In the genomic region with DNA sequence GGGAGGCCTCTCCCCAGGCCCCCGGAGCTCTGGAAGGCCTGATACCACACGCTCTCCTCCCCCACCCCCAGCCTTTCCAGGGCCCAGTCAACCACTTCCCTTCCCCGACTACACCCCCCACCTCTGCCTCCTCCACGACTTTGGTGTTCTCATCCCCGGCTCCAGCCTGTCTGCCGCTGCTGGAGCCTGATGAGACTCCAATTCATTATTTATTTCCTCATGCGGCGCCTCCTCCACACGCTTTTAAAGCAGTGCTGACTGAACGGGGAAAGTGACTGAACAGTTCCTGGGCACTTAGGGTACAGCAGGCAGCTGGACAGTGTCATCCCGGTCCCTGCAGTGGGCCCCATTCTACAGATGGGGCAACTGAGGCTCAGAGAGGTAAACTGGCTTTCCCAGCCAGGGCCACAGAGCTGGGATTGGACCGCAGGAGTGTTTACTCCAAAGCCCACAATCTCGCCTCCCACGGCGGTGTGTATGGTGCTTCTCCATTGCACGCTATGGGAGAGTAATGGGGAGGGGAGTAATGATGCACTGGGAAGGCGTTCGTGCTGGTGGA, we compare ENCODE assay signal across 9 cellular contexts. TPM values are rescaled to one million over a fixed set of nuclear protein-coding genes. Genes with fewer than 3 reads are reported as not detected.
DNase-seq lines count a peak whose midpoint lies in the region; ATAC-seq and TF ChIP-seq lines count a peak whose summit lies in the region.
"Had no signal": no experiment of that assay in that cellular context is flagged by ENCODE, and none has a peak within 500 bp of the region (broad histone marks: within the 10 kb centered on the region; RNA-seq: fewer than 3 reads in every experiment).

No MANE protein-coding gene starts in this region.

- TF ChIP-seq POLR2A in esophagus muscularis mucosa (IDR thresholded peaks at IDR 0.05; ENCODE audit: low read depth): no peak
- TF ChIP-seq POLR2A in ovary (IDR thresholded peaks at IDR 0.05): no peak

- intact Hi-C loops in esophagus muscularis mucosa (cut with DNase I) (no loop called here), ovary (cut with DNase I) (loop anchor here in 2 of 4 donors (5.0 to 10.0 kb wide), 2 partner anchors 461 to 479 kb away; no protein-coding TSS in a partner anchor)

- TF ChIP-seq CTCF in esophagus muscularis mucosa (IDR thresholded peaks at IDR 0.05): no peak
- no peak for TF ChIP-seq CTCF in ovary (IDR thresholded peaks at IDR 0.05)

- 62% methylated on average over 18 of the region's 18 CpGs for WGBS in esophagus muscularis mucosa
- 23 to 28% (median 25%) methylated on average over 18 of the region's 18 CpGs for WGBS in ovary, 3 donors

- H3K4me1 Mint-ChIP-seq in activated T-cell treated with anti-CD3 and anti-CD28 coated beads, Interleukin-2, amount 50 U/mL, for 4 hours (ENCODE audit: low read depth): no peaks in the 10 kb centered on the region

- H3K4me1 ChIP-seq in esophagus muscularis mucosa (peaks cover 3 to 10% (median 8%) of the 10 kb centered on the region in 4 donors), ovary (ENCODE audit: insufficient read depth) (no peaks in the 10 kb centered on the region)

- in situ Hi-C loops in ACHN (cut with HindIII; ENCODE audit: low pct_ligation_motif_present, low pct_unique_long_range_greater_than_20kb, low sequenced_read_pairs): no loop called here

- TF ChIP-seq EP300 in esophagus muscularis mucosa (IDR thresholded peaks at IDR 0.05): no peak
- TF ChIP-seq EP300 in ovary (IDR thresholded peaks at IDR 0.05): no peak

- H3K27ac ChIP-seq in esophagus muscularis mucosa (replicated peaks in 1 of 4) (peak overlapping the region; percentile 40 to 65 (median 57)), ovary (no peak overlapping the region)

- DNase-seq in EL (peak; percentile 93), NCI-H69 (lab: John Stamatoyannopoulos, UW) (peak; percentile 81), esophagus muscularis mucosa (ENCODE audit: extremely low spot score) (no peak), ovary (peak; percentile 32 to 62 (median 51)), ACHN (no peak), NAMALWA (ENCODE audit: low spot score) (no peak)
- no peak for DNase-seq in activated T-cell treated with anti-CD3 and anti-CD28 coated beads, Interleukin-2, amount 50 U/mL, for 4 hours
- DNase-seq: naive B cell had no signal

- ATAC-seq in activated T-cell treated with anti-CD3 and anti-CD28 coated beads, Interleukin-2, amount 50 U/mL, for 4 hours: no peak
- ATAC-seq in HG03025 (IDR thresholded peaks at IDR 0.05; ENCODE audit: low FRiP score, unreplicated experiment): no peak

- peaks cover 8% of the 10 kb centered on the region for H3K36me3 Mint-ChIP-seq in activated T-cell treated with anti-CD3 and anti-CD28 coated beads, Interleukin-2, amount 50 U/mL, for 4 hours (ENCODE audit: insufficient read depth)

- peaks cover 6 to 82% (median 71%) of the 10 kb centered on the region in 4 donors for H3K36me3 ChIP-seq in esophagus muscularis mucosa
- no peaks in the 10 kb centered on the region for H3K36me3 ChIP-seq in ovary

- H3K9me3 Mint-ChIP-seq in activated T-cell treated with anti-CD3 and anti-CD28 coated beads, Interleukin-2, amount 50 U/mL, for 4 hours: no peaks in the 10 kb centered on the region
- H3K9me3 Mint-ChIP-seq: naive B cell had no signal

- no peak overlapping the region for H3K4me3 Mint-ChIP-seq in activated T-cell treated with anti-CD3 and anti-CD28 coated beads, Interleukin-2, amount 50 U/mL, for 4 hours

- H3K27me3 Mint-ChIP-seq in activated T-cell treated with anti-CD3 and anti-CD28 coated beads, Interleukin-2, amount 50 U/mL, for 4 hours (ENCODE audit: low read depth): no peaks in the 10 kb centered on the region
- H3K27me3 Mint-ChIP-seq: naive B cell had no signal

- H3K9me3 ChIP-seq in esophagus muscularis mucosa (no peaks in the 10 kb centered on the region), ovary (no peaks in the 10 kb centered on the region)

- H3K4me3 ChIP-seq in esophagus muscularis mucosa (no peak overlapping the region), ovary (no peak overlapping the region)

- H3K27me3 ChIP-seq in esophagus muscularis mucosa (no peaks in the 10 kb centered on the region), ovary (no peaks in the 10 kb centered on the region)

RNA-seq across cellular contexts. Expression of a gene that starts 15.9 kb away (rescaled TPM):
- 10 to 100 TPM; 17.8 to 25.8 (median 22.1) TPM for total RNA-seq in esophagus muscularis mucosa
- total RNA-seq in ovary: 10 to 100 TPM; 19.8 to 34.8 (median 24.3) TPM
- 10 to 100 TPM; 36.3 to 42.2 TPM for polyA plus RNA-seq in ovary
- total RNA-seq in activated T-cell treated with anti-CD3 and anti-CD28 coated beads, Interleukin-2, amount 50 U/mL, for 4 hours: 100 to 1,000 TPM in 1 of 3 donors, 10 to 100 TPM in 2; 89.6 to 105 (median 95.3) TPM

RNA-seq across cellular contexts. Expression of a gene that starts 40.2 kb away (rescaled TPM):
- 100 to 1,000 TPM; 106 to 210 (median 133) TPM for total RNA-seq in esophagus muscularis mucosa
- total RNA-seq in ovary: 100 to 1,000 TPM in 6 of 7 donors, 10 to 100 TPM in 1; 99.7 to 171 (median 161) TPM
- polyA plus RNA-seq in ovary: 100 to 1,000 TPM; 211 to 376 TPM
- 100 to 1,000 TPM; 196 to 234 (median 209) TPM for total RNA-seq in activated T-cell treated with anti-CD3 and anti-CD28 coated beads, Interleukin-2, amount 50 U/mL, for 4 hours

Comparison
In these comparisons a context has a peak if more than half of its experiments do, and no peak if none do; other contexts are left out.
1. DNase-seq: peak in EL (single experiment), NCI-H69 (single experiment) and ovary (5 of 5); none in esophagus muscularis mucosa (single experiment), activated T-cell treated with anti-CD3 and anti-CD28 coated beads, Interleukin-2, amount 50 U/mL, for 4 hours (single experiment), ACHN (single experiment) and NAMALWA (single experiment).
2. H3K27ac ChIP-seq: peak in esophagus muscularis mucosa (4 of 4); none in ovary (0 of 2).